38 cellular contexts compared by ENCODE assay signal in the genomic region with DNA sequence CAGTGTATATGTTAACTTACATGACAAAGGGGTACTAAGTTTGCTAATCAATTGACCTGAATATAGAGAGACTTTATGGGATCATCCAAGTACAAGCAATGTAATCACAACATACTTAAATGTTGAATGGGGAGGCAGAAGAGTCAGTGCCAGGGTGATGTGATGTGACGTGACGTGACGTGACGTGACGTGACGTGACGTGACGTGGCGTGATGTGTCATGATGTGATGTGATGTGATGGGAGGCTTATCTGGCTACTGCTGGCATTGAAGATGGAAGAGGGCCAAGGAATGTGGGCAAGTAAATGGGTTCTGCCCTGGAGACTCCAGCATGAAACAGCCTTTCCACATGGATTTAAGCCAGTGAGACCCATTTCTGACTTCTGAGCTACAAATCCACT. TPM values are rescaled to one million over a fixed set of nuclear protein-coding genes. Genes with fewer than 3 reads are reported as not detected.
"Had no signal": no experiment of that assay in that cellular context is flagged by ENCODE, and none has a peak within 500 bp of the region (broad histone marks: within the 10 kb centered on the region; RNA-seq: fewer than 3 reads in every experiment).

No MANE protein-coding gene starts in this region.

- H3K4me2 ChIP-seq: smooth muscle cell had no signal

- ATAC-seq: esophagus mucosa; gastrocnemius medialis; left cardiac atrium; left lung; mucosa of descending colon; natural killer cell treated with Interleukin-12 subunit alpha and Interleukin-12 subunit beta and Interleukin-15 and Interleukin-18, amount 100 ng/mL, for 72 hours; pancreas; sciatic nerve had no signal

- DNase-seq: dorsolateral prefrontal cortex; effector CD4-positive, alpha-beta T cell; endodermal cell; foreskin fibroblast; gastrocnemius medialis; head of caudate nucleus; left cardiac atrium; mesenchymal stem cell; mucosa of descending colon; naive B cell; pancreas; stimulated activated CD4-positive, alpha-beta T cell treated with anti-CD3 and anti-CD28 coated beads, Interleukin-12 subunit alpha, Interleukin-12 subunit beta, amount 100 ng/mL, for 4 hours; stimulated activated CD4-positive, alpha-beta T cell treated with anti-CD3 and anti-CD28 coated beads, Interleukin-1b, Interleukin-23, amount 100 ng/mL, for 48 hours; stimulated activated CD4-positive, alpha-beta T cell treated with anti-CD3 and anti-CD28 coated beads, Interleukin-4, amount 100 ng/mL, for 1 hour; stimulated activated CD8-positive, alpha-beta memory T cell treated with anti-CD3 and anti-CD28 coated beads, Interleukin-4, amount 100 ng/mL, for 48 hours; stimulated activated naive CD4-positive, alpha-beta T cell treated with Interleukin-2 at 50 U/mL for 16 hours; stomach; tibial artery; uterus had no signal

- H3K27ac ChIP-seq: dorsolateral prefrontal cortex, epithelial cell of prostate, gastrocnemius medialis, left lung, neutrophil, pancreas, stomach, tibial artery, upper lobe of left lung, uterus had no signal

- H3K36me3 ChIP-seq: gastrocnemius medialis, left lung, neutrophil, pancreas, stomach, tibial artery, upper lobe of left lung, uterus had no signal

- H3K9me3 ChIP-seq: gastrocnemius medialis, left lung, mucosa of descending colon, neutrophil, pancreas, upper lobe of left lung, uterus had no signal

- H3K27me3 ChIP-seq: dorsolateral prefrontal cortex, gastrocnemius medialis, left lung, neutrophil, pancreas, stomach, tibial artery, upper lobe of left lung, uterus had no signal

- H3K4me3 ChIP-seq: dorsolateral prefrontal cortex, gastrocnemius medialis, left lung, mucosa of descending colon, pancreas, smooth muscle cell, stomach, tibial artery, upper lobe of left lung, uterus had no signal

- FAIRE-seq: colon, keratinocyte, pancreas had no signal

- H3K4me1 ChIP-seq: gastrocnemius medialis, left lung, pancreas, stomach, tibial artery, upper lobe of left lung, uterus had no signal

RNA-seq across cellular contexts. Expression of a gene that starts 38.2 kb away (rescaled TPM):
- total RNA-seq: dorsolateral prefrontal cortex; endodermal cell; esophagus mucosa; gastrocnemius medialis; glomerular endothelial cell; left cardiac atrium; left lung; lower leg skin; lung microvascular endothelial cell; mesothelial cell of epicardium; mucosa of descending colon; natural killer cell treated with Interleukin-12 subunit alpha and Interleukin-12 subunit beta and Interleukin-15 and Interleukin-18, amount 100 ng/mL, for 72 hours; neural crest cell; omental fat pad; pancreas; progenitor cell of endocrine pancreas; sciatic nerve; smooth muscle cell; stomach; subcutaneous adipose tissue; temporal lobe; uterus had no signal
- polyA plus RNA-seq: keratinocyte, pancreas, smooth muscle cell, stomach had no signal

RNA-seq across cellular contexts. Expression of a gene that starts 46.9 kb away (rescaled TPM):
- total RNA-seq: endodermal cell; esophagus mucosa; gastrocnemius medialis; glomerular endothelial cell; left cardiac atrium; left lung; lung microvascular endothelial cell; mesothelial cell of epicardium; mucosa of descending colon; natural killer cell treated with Interleukin-12 subunit alpha and Interleukin-12 subunit beta and Interleukin-15 and Interleukin-18, amount 100 ng/mL, for 72 hours; neural crest cell; omental fat pad; pancreas; progenitor cell of endocrine pancreas; sciatic nerve; stomach; subcutaneous adipose tissue; upper lobe of left lung; uterus had no signal
- polyA plus RNA-seq: keratinocyte, pancreas, smooth muscle cell, stomach had no signal
